Comparison of ENCODE assay signal across 19 cellular contexts in genomic region chr15:99172171-99172570, GRCh38.
DNase-seq lines count a peak whose midpoint lies in the region; ATAC-seq and TF ChIP-seq lines count a peak whose summit lies in the region.
"Had no signal": no experiment of that assay in that cellular context is flagged by ENCODE, and none has a peak within 500 bp of the region (broad histone marks: within the 10 kb centered on the region; RNA-seq: fewer than 3 reads in every experiment).

No MANE protein-coding gene starts in this region.

- H3K4me3 ChIP-seq in left ventricle myocardium inferior: no peak overlapping the region
- H3K4me3 ChIP-seq in muscle layer of duodenum (ENCODE audit: low read depth in 1 of 2, low read length in 2 of 2): no peak overlapping the region
- no peak overlapping the region for H3K4me3 ChIP-seq in skeletal muscle tissue (ENCODE audit: low read length in 3 of 3)
- no peak overlapping the region for H3K4me3 ChIP-seq in urinary bladder (ENCODE audit: low read depth, low read length)

- no peaks in the 10 kb centered on the region for H3K9me3 Mint-ChIP-seq in activated naive CD8-positive, alpha-beta T cell treated with anti-CD3 and anti-CD28 coated beads for 36 hours
- H3K9me3 Mint-ChIP-seq: CD14-positive monocyte, HFFc6 had no signal

- intact Hi-C loops in left ventricle myocardium inferior (cut with micrococcal nuclease) (loop anchor here (5.0 kb wide), 1 partner anchor 40 kb away; no protein-coding TSS in a partner anchor), Right ventricle myocardium inferior (cut with DNase I) (loop anchor here (5.0 kb wide), 3 partner anchors 35 to 70 kb away; no protein-coding TSS in a partner anchor)

- H3K9ac ChIP-seq in skeletal muscle tissue (ENCODE audit: low read depth in 1 of 3, low read length in 3 of 3): no peak overlapping the region

- WGBS in urinary bladder: 97% methylated on average over 4 of the region's 4 CpGs

- no peaks in the 10 kb centered on the region for H3K27me3 Mint-ChIP-seq in activated naive CD8-positive, alpha-beta T cell treated with anti-CD3 and anti-CD28 coated beads for 36 hours

- H3K4me3 Mint-ChIP-seq in activated naive CD8-positive, alpha-beta T cell treated with anti-CD3 and anti-CD28 coated beads for 36 hours: no peak overlapping the region
- H3K4me3 Mint-ChIP-seq: CD14-positive monocyte, HFFc6 had no signal

- H3K36me3 ChIP-seq in left ventricle myocardium inferior (peaks cover 33% of the 10 kb centered on the region), muscle layer of duodenum (ENCODE audit: control insufficient read depth in 1 of 2, insufficient read depth in 2 of 2, low read length in 2 of 2) (peaks cover 0 to 4% of the 10 kb centered on the region in 2 donors), skeletal muscle tissue (ENCODE audit: control insufficient read depth in 3 of 3, insufficient read depth in 3 of 3, low read length in 3 of 3) (peaks cover 0 to 3% (median 2%) of the 10 kb centered on the region in 3 donors), urinary bladder (ENCODE audit: insufficient read depth) (no peaks in the 10 kb centered on the region)

- ATAC-seq in Right ventricle myocardium inferior (no peak), HG02763 (IDR thresholded peaks at IDR 0.05; ENCODE audit: unreplicated experiment) (no peak)

- no peaks in the 10 kb centered on the region for H3K9me3 ChIP-seq in left ventricle myocardium inferior (replicated peaks)
- no peaks in the 10 kb centered on the region for H3K9me3 ChIP-seq in muscle layer of duodenum (ENCODE audit: control insufficient read depth in 1 of 2, low read length in 2 of 2)
- H3K9me3 ChIP-seq in skeletal muscle tissue (ENCODE audit: control insufficient read depth in 3 of 3, low read length in 3 of 3): no peaks in the 10 kb centered on the region

- H3K4me1 Mint-ChIP-seq in activated naive CD8-positive, alpha-beta T cell treated with anti-CD3 and anti-CD28 coated beads for 36 hours: no peaks in the 10 kb centered on the region

- no peak for DNase-seq in left ventricle myocardium inferior
- DNase-seq in Right ventricle myocardium inferior (ENCODE audit: missing footprints): no peak
- no peak for DNase-seq in NCI-H128 (lab: John Stamatoyannopoulos, UW; ENCODE audit: unreplicated experiment)
- DNase-seq in activated naive CD8-positive, alpha-beta T cell treated with anti-CD3 and anti-CD28 coated beads for 36 hours: no peak
- DNase-seq: 8988T, DMS79, HFFc6, KG1, MV-4-11, NCI-H1417, NCI-H187, NCI-H2107, NCI-H510A, NCI-H748 treated with DMSO at 0.1 percent for 48 hours had no signal

- TF ChIP-seq CTCF in left ventricle myocardium inferior (IDR thresholded peaks at IDR 0.05; ENCODE audit: borderline replicate concordance): no peak

- no peak overlapping the region for H3K27ac Mint-ChIP-seq in activated naive CD8-positive, alpha-beta T cell treated with anti-CD3 and anti-CD28 coated beads for 36 hours
- H3K27ac Mint-ChIP-seq: CD14-positive monocyte, HFFc6 had no signal

- peaks cover 75% of the 10 kb centered on the region for H3K4me1 ChIP-seq in left ventricle myocardium inferior
- peaks cover 0 to 26% of the 10 kb centered on the region in 2 donors for H3K4me1 ChIP-seq in muscle layer of duodenum (ENCODE audit: control insufficient read depth in 1 of 2, insufficient read depth in 2 of 2, low read length in 2 of 2)
- H3K4me1 ChIP-seq in skeletal muscle tissue (ENCODE audit: control insufficient read depth in 3 of 3, insufficient read depth in 3 of 3, low read length in 3 of 3): peaks cover 78 to 95% (median 90%) of the 10 kb centered on the region in 3 donors
- H3K4me1 ChIP-seq in urinary bladder (ENCODE audit: insufficient read depth): no peaks in the 10 kb centered on the region

- H3K27ac ChIP-seq in left ventricle myocardium inferior (replicated peaks) (peak overlapping the region; percentile 91), muscle layer of duodenum (ENCODE audit: low read length) (peak overlapping the region; percentile 82), skeletal muscle tissue (ENCODE audit: low read depth, low read length) (peak overlapping the region; percentile 97), urinary bladder (ENCODE audit: low read depth) (peak overlapping the region; percentile 51)

- H3K27me3 ChIP-seq in left ventricle myocardium inferior (ENCODE audit: low read depth) (no peaks in the 10 kb centered on the region), muscle layer of duodenum (ENCODE audit: low read depth, low read length) (no peaks in the 10 kb centered on the region), skeletal muscle tissue (ENCODE audit: control insufficient read depth in 3 of 3, insufficient read depth in 3 of 3, low read length in 3 of 3) (no peaks in the 10 kb centered on the region)

- no peaks in the 10 kb centered on the region for H3K36me3 Mint-ChIP-seq in activated naive CD8-positive, alpha-beta T cell treated with anti-CD3 and anti-CD28 coated beads for 36 hours
